27 cellular contexts compared by ENCODE assay signal in genomic region chr1:213409971-213410370, GRCh38.
"Had no signal": no experiment of that assay in that cellular context is flagged by ENCODE, and none has a peak within 500 bp of the region (broad histone marks: within the 10 kb centered on the region; RNA-seq: fewer than 3 reads in every experiment).

No MANE protein-coding gene starts in this region.

- H3K27me3 ChIP-seq: SJCRH30 had no signal

- H3K4me1 Mint-ChIP-seq: activated CD4-positive, alpha-beta memory T cell treated with anti-CD3 and anti-CD28 coated beads, Interleukin-2, amount 10 ng/mL, durations not matched to agents 7 days and 5 days; activated naive CD4-positive, alpha-beta T cell treated with anti-CD3 and anti-CD28 coated beads, Interleukin-2, amount 10 ng/mL, durations not matched to agents 7 days and 5 days; activated naive CD8-positive, alpha-beta T cell treated with anti-CD3 and anti-CD28 coated beads for 36 hours; activated T-helper 17 cell treated with anti-CD3 and anti-CD28 coated beads, Interleukin-2, amount 50 U/mL, for 72 hours had no signal

- H3K36me3 Mint-ChIP-seq: activated naive CD4-positive, alpha-beta T cell treated with anti-CD3 and anti-CD28 coated beads, Interleukin-2, amount 10 ng/mL, durations not matched to agents 7 days and 5 days; activated naive CD8-positive, alpha-beta T cell treated with anti-CD3 and anti-CD28 coated beads for 36 hours had no signal

- H3K9me3 Mint-ChIP-seq: activated CD4-positive, alpha-beta memory T cell treated with anti-CD3 and anti-CD28 coated beads, Interleukin-2, amount 10 ng/mL, durations not matched to agents 7 days and 5 days; activated naive CD4-positive, alpha-beta T cell treated with anti-CD3 and anti-CD28 coated beads, Interleukin-2, amount 10 ng/mL, durations not matched to agents 7 days and 5 days; activated naive CD8-positive, alpha-beta T cell treated with anti-CD3 and anti-CD28 coated beads for 36 hours; activated T-helper 17 cell treated with anti-CD3 and anti-CD28 coated beads, Interleukin-2, amount 50 U/mL, for 72 hours had no signal

- H3K36me3 ChIP-seq: SJCRH30 had no signal

- DNase-seq: activated CD4-positive, alpha-beta memory T cell treated with anti-CD3 and anti-CD28 coated beads, Interleukin-2, amount 10 ng/mL, durations not matched to agents 7 days and 5 days; activated CD4-positive, alpha-beta T cell treated with anti-CD3 and anti-CD28 coated beads, Interleukin-2, amount 50 U/mL, for 1 hour; activated CD4-positive, CD25-positive, alpha-beta regulatory T cell; activated gamma-delta T cell; activated naive CD4-positive, alpha-beta T cell treated with anti-CD3 and anti-CD28 coated beads, Interleukin-2, amount 10 ng/mL, durations not matched to agents 7 days and 5 days; activated naive CD8-positive, alpha-beta T cell treated with anti-CD3 and anti-CD28 coated beads for 36 hours; activated T-cell treated with anti-CD3 and anti-CD28 coated beads for 4 hours; activated T-cell treated with anti-CD3 and anti-CD28 coated beads, Interleukin-2, amount 50 U/mL, for 48 hours; central memory CD4-positive, alpha-beta T cell; Kasumi-1; KBM-7; NCI-H1092 treated with DMSO at 0.1 percent for 48 hours; NCI-H1417 treated with DMSO at 0.1 percent for 48 hours; NCI-H1694; NCI-H2029; NCI-H2107; NCI-H2171 treated with DMSO at 0.1 percent for 48 hours; NCI-H226; NCI-H526; NCI-H82; OCI-M1; RPMI8226; SJCRH30; SK-N-SH; T-helper 1 cell had no signal

- H3K4me3 Mint-ChIP-seq: activated CD4-positive, alpha-beta memory T cell treated with anti-CD3 and anti-CD28 coated beads, Interleukin-2, amount 10 ng/mL, durations not matched to agents 7 days and 5 days; activated naive CD4-positive, alpha-beta T cell treated with anti-CD3 and anti-CD28 coated beads, Interleukin-2, amount 10 ng/mL, durations not matched to agents 7 days and 5 days; activated naive CD8-positive, alpha-beta T cell treated with anti-CD3 and anti-CD28 coated beads for 36 hours; activated T-helper 17 cell treated with anti-CD3 and anti-CD28 coated beads, Interleukin-2, amount 50 U/mL, for 72 hours had no signal

- H3K27me3 Mint-ChIP-seq: activated CD4-positive, alpha-beta memory T cell treated with anti-CD3 and anti-CD28 coated beads, Interleukin-2, amount 10 ng/mL, durations not matched to agents 7 days and 5 days; activated naive CD8-positive, alpha-beta T cell treated with anti-CD3 and anti-CD28 coated beads for 36 hours; activated T-helper 17 cell treated with anti-CD3 and anti-CD28 coated beads, Interleukin-2, amount 50 U/mL, for 72 hours had no signal

- H3K9ac ChIP-seq: SK-N-SH had no signal

- H3K4me2 ChIP-seq: SK-N-SH had no signal

- H3K9me3 ChIP-seq: SJCRH30, SK-N-SH had no signal

- H3K27ac Mint-ChIP-seq: activated CD4-positive, alpha-beta memory T cell treated with anti-CD3 and anti-CD28 coated beads, Interleukin-2, amount 10 ng/mL, durations not matched to agents 7 days and 5 days; activated naive CD4-positive, alpha-beta T cell treated with anti-CD3 and anti-CD28 coated beads, Interleukin-2, amount 10 ng/mL, durations not matched to agents 7 days and 5 days; activated naive CD8-positive, alpha-beta T cell treated with anti-CD3 and anti-CD28 coated beads for 36 hours; activated T-helper 17 cell treated with anti-CD3 and anti-CD28 coated beads, Interleukin-2, amount 50 U/mL, for 72 hours had no signal

- H3K4me1 ChIP-seq: SJCRH30 had no signal

- H3K4me3 ChIP-seq: SJCRH30 had no signal

- H3K27ac ChIP-seq: SJCRH30, VCaP had no signal
